Comparison of ENCODE assay signal across 8 cellular contexts in the genomic region with DNA sequence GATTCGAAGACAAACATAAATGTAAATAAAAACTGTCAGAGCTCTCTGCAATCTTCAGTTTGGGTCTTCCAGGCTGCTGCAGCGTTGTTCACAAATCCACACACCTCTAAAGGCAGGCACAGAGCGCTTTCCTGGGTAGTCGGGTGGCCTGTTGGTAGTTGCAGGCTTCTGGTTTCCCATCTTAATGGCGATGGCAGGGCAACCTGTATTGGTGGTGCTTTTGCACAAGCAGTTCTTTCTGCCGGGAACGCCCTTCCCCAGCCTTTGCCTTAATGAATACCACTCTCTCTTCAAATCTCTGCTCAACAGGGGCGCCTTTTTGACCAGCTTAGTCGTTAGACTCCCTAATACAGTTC. TPM values are rescaled to one million over a fixed set of nuclear protein-coding genes. Genes with fewer than 3 reads are reported as not detected.
DNase-seq lines count a peak whose midpoint lies in the region; ATAC-seq and TF ChIP-seq lines count a peak whose summit lies in the region.

No MANE protein-coding gene starts in this region.

- H3K36me3 ChIP-seq in mammary epithelial cell (ENCODE audit: insufficient read depth, low read length) = no peaks in the 10 kb centered on the region
- H3K36me3 ChIP-seq in liver (ENCODE audit: control insufficient read depth in 4 of 4, insufficient read depth in 3 of 4, low read depth in 1 of 4, low read length in 3 of 4) = peaks cover 3 to 14% (median 11%) of the 10 kb centered on the region in 4 donors

- H2AFZ ChIP-seq in mammary epithelial cell (ENCODE audit: low read depth, low read length) = peak overlapping the region; percentile 99

- no TSS peak for BruUV-seq in mammary epithelial cell (replicated peaks; lab: Mats Ljungman, UMichigan)

- in situ Hi-C loops in mammary epithelial cell (cut with MboI; ENCODE audit: low sequenced_read_pairs in 2 of 2) = no loop called here

- CTCF ChIA-PET in mammary epithelial cell (lab: Charles Lee; ENCODE audit: low non-redundant PET) = interaction anchor here (0.7 kb wide), 1 partner anchor 141 kb away, joined by 3 read pairs; no protein-coding TSS in a partner anchor

- no peak overlapping the region for H3K27ac ChIP-seq in mammary epithelial cell (ENCODE audit: insufficient read depth, low read depth, low read length)
- peak overlapping the region; percentile 76 to 84 for H3K27ac ChIP-seq in liver (ENCODE audit: low read depth in 1 of 2, low read length in 2 of 2)
- peak overlapping the region; percentile 93 for H3K27ac ChIP-seq in temporal lobe (ENCODE audit: low read depth, low read length)

- peaks cover 26% of the 10 kb centered on the region for H3K79me2 ChIP-seq in mammary epithelial cell (ENCODE audit: insufficient read depth, low read length)

- H3K27me3 ChIP-seq in mammary epithelial cell (ENCODE audit: insufficient read depth, low read length) (no peaks in the 10 kb centered on the region), liver (ENCODE audit: control insufficient read depth in 4 of 4, insufficient read depth in 4 of 4, low read length in 3 of 4) (no peaks in the 10 kb centered on the region)

- WGBS in mammary epithelial cell (ENCODE audit: low coverage, missing lambda C conversion rate) = 32% methylated on average over 8 of the region's 9 CpGs
- WGBS in liver = 34% methylated on average over 9 of the region's 9 CpGs

- H3K4me1 ChIP-seq in mammary epithelial cell (ENCODE audit: insufficient read depth, low read length) (peaks cover 5% of the 10 kb centered on the region), liver (ENCODE audit: control insufficient read depth in 4 of 4, insufficient read depth in 4 of 4, low read length in 3 of 4) (peaks cover 4 to 22% (median 13%) of the 10 kb centered on the region in 4 donors)

- peak overlapping the region; percentile 96 to 98 (median 97) for H3K4me3 ChIP-seq in mammary epithelial cell (replicated peaks in 1 of 3; ENCODE audit: insufficient read depth in 1 of 3, low read depth in 2 of 3, low read length in 3 of 3)
- peak overlapping the region; percentile 33 to 77 (median 68) for H3K4me3 ChIP-seq in liver (ENCODE audit: low read depth in 1 of 3, low read length in 3 of 3)

- TF ChIP-seq RAD21 in liver (IDR thresholded peaks at IDR 0.05) = no peak

- H3K4me2 ChIP-seq in mammary epithelial cell (ENCODE audit: insufficient read depth, low read depth, low read length) = peak overlapping the region; percentile 90

- ATAC-seq in HG02623 (IDR thresholded peaks at IDR 0.05; ENCODE audit: unreplicated experiment) = no peak

- dilution Hi-C loops in mammary epithelial cell (cut with HindIII; ENCODE audit: low sequenced_read_pairs) = no loop called here

- H4K20me1 ChIP-seq in mammary epithelial cell (ENCODE audit: insufficient read depth, low read length) = no peaks in the 10 kb centered on the region

- peak; percentile 11 for DNase-seq in NCI-H2107 treated with DMSO at 0.1 percent for 48 hours (lab: John Stamatoyannopoulos, UW; ENCODE audit: unreplicated experiment)
- no peak for DNase-seq in NCI-H2107 (lab: John Stamatoyannopoulos, UW)
- DNase-seq in NCI-H69 (lab: John Stamatoyannopoulos, UW) = peak; percentile 65
- DNase-seq in mammary epithelial cell = no peak
- no peak for DNase-seq in NCI-H2171 (lab: John Stamatoyannopoulos, UW)

- no peaks in the 10 kb centered on the region for H3K9me3 ChIP-seq in mammary epithelial cell (replicated peaks; ENCODE audit: insufficient read depth, low read length)
- no peaks in the 10 kb centered on the region for H3K9me3 ChIP-seq in liver (ENCODE audit: control insufficient read depth in 4 of 4, low read length in 3 of 4)

- TF ChIP-seq CTCF in mammary epithelial cell (conservative IDR thresholded peaks at IDR 0.05 in 1 of 2, IDR thresholded peaks at IDR 0.05 in 1 of 2; ENCODE audit: extremely low read depth in 1 of 2, insufficient read depth in 1 of 2, low read depth in 1 of 2, low read length in 2 of 2) (no peak), liver (IDR thresholded peaks at IDR 0.05; ENCODE audit: low read depth, low read length, missing input control) (no peak)

- intact Hi-C loops in mammary epithelial cell (cut with micrococcal nuclease) = loop anchor here (2.0 kb wide), 2 partner anchors 51 to 131 kb away; no protein-coding TSS in a partner anchor

- H3K9ac ChIP-seq in mammary epithelial cell (ENCODE audit: insufficient read depth, low read length) = peak overlapping the region; percentile 90
- H3K9ac ChIP-seq in liver (ENCODE audit: low read depth in 1 of 2, low read length in 2 of 2) = peak overlapping the region in 1 of 2 donors; percentile 76

TF ChIP-seq in liver, 16 proteins besides CTCF, POLR2A, EP300 and RAD21:
- TF ChIP-seq FOXA2 (IDR thresholded peaks at IDR 0.05) = no peak
- no peak for TF ChIP-seq SP1 (IDR thresholded peaks at IDR 0.05)
- no peak for TF ChIP-seq HNF4G (IDR thresholded peaks at IDR 0.05)
- no peak for TF ChIP-seq RXRA (IDR thresholded peaks at IDR 0.05)
- no peak for TF ChIP-seq GABPA (IDR thresholded peaks at IDR 0.05 in 1 of 2, conservative IDR thresholded peaks at IDR 0.05 in 1 of 2)
- TF ChIP-seq FOXA1 (IDR thresholded peaks at IDR 0.05) = no peak
- no peak for TF ChIP-seq TAF1 (conservative IDR thresholded peaks at IDR 0.05)
- TF ChIP-seq, protein P1, sequence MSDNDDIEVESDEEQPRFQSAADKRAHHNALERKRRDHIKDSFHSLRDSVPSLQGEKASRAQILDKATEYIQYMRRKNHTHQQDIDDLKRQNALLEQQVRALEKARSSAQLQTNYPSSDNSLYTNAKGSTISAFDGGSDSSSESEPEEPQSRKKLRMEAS (IDR thresholded peaks at IDR 0.05) = no peak
- TF ChIP-seq EGR1 (IDR thresholded peaks at IDR 0.05; ENCODE audit: low read depth in 2 of 2) = no peak
- no peak for TF ChIP-seq HNF4A (conservative IDR thresholded peaks at IDR 0.05)
- TF ChIP-seq, protein P2, sequence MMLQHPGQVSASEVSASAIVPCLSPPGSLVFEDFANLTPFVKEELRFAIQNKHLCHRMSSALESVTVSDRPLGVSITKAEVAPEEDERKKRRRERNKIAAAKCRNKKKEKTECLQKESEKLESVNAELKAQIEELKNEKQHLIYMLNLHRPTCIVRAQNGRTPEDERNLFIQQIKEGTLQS (IDR thresholded peaks at IDR 0.05) = no peak

RNA-seq across cellular contexts. Expression of a gene that starts 0.7 kb away (rescaled TPM):
- total RNA-seq in mammary epithelial cell (10 to 100 TPM; 21.5 to 31.2 TPM), liver (10 to 100 TPM in 1 of 2 donors, 1 to 10 TPM in 1; 5.3 to 24.3 TPM), temporal lobe (48.4 TPM)
- polyA plus RNA-seq in mammary epithelial cell (18.7 TPM), liver (1 to 10 TPM; 3.3 to 4.3 TPM)
- polyA minus RNA-seq in mammary epithelial cell = 38.4 TPM

RNA-seq across cellular contexts. Expression of a gene that starts 31.2 kb away (rescaled TPM):
- total RNA-seq in mammary epithelial cell (under 1 TPM in 1 of 2 donors, not detected in 1; 0.33 TPM), liver (100 to 1,000 TPM in 1 of 2 donors, 10 to 100 TPM in 1; 33.8 to 253 TPM), temporal lobe (0.74 TPM)
- polyA plus RNA-seq in mammary epithelial cell (not detected), liver (10 to 100 TPM; 22.9 to 86.8 TPM)
- not detected for polyA minus RNA-seq in mammary epithelial cell

Comparison
In these comparisons a context has a peak if more than half of its experiments do, and no peak if none do; other contexts are left out.
1. DNase-seq: peak in NCI-H2107 treated with DMSO at 0.1 percent for 48 hours (single experiment) and NCI-H69 (single experiment); none in NCI-H2107 (single experiment), mammary epithelial cell (single experiment) and NCI-H2171 (single experiment).
2. RNA of a gene that starts 31.2 kb away (total RNA-seq): 33.8 to 253 TPM in liver; 0.74 TPM in temporal lobe (single experiment) and 0.33 TPM in mammary epithelial cell; every median in the first group is over 10 times any median in the second.